1 cellular context compared by ENCODE assay signal in genomic region chr6:41100871-41101287, GRCh38.
A peak's percentile ranks its signal among the peaks of the same experiment; 100 is the strongest.
TF ChIP-seq lines count a peak whose summit lies in the region.

No MANE protein-coding gene starts in this region.

TF ChIP-seq in WTC11, 78 proteins besides CTCF, POLR2A, EP300 and RAD21 (continued from another document and continues in another):
- peak; percentile 72; the same call in 1 of the 2 replicates for TF ChIP-seq E2F1 (CRISPR knock-in tag; IDR thresholded peaks at IDR 0.05)
- no peak for TF ChIP-seq ATF6 (CRISPR knock-in tag; IDR thresholded peaks at IDR 0.05)
- no peak for TF ChIP-seq ATF1 (CRISPR knock-in tag; IDR thresholded peaks at IDR 0.05)
- TF ChIP-seq ZNF138 (CRISPR knock-in tag; conservative IDR thresholded peaks at IDR 0.05) = 0 out of 2 replicates have a peak, but pooled peaks have one; percentile 53
- TF ChIP-seq SMAD4 (CRISPR knock-in tag; IDR thresholded peaks at IDR 0.05) = no peak
- TF ChIP-seq, protein P1, sequence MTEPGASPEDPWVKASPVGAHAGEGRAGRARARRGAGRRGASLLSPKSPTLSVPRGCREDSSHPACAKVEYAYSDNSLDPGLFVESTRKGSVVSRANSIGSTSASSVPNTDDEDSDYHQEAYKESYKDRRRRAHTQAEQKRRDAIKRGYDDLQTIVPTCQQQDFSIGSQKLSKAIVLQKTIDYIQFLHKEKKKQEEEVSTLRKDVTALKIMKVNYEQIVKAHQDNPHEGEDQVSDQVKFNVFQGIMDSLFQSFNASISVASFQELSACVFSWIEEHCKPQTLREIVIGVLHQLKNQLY (CRISPR knock-in tag; IDR thresholded peaks at IDR 0.05) = no peak
- TF ChIP-seq, protein P2, sequence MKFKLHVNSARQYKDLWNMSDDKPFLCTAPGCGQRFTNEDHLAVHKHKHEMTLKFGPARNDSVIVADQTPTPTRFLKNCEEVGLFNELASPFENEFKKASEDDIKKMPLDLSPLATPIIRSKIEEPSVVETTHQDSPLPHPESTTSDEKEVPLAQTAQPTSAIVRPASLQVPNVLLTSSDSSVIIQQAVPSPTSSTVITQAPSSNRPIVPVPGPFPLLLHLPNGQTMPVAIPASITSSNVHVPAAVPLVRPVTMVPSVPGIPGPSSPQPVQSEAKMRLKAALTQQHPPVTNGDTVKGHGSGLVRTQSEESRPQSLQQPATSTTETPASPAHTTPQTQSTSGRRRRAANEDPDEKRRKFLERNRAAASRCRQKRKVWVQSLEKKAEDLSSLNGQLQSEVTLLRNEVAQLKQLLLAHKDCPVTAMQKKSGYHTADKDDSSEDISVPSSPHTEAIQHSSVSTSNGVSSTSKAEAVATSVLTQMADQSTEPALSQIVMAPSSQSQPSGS (CRISPR knock-in tag; IDR thresholded peaks at IDR 0.05; ENCODE audit: borderline replicate concordance, low read depth) = no peak
- no peak for TF ChIP-seq ZNF671 (CRISPR knock-in tag; IDR thresholded peaks at IDR 0.05)
- no peak for TF ChIP-seq PRRX2 (CRISPR knock-in tag; IDR thresholded peaks at IDR 0.05)
- TF ChIP-seq TEAD4 (CRISPR knock-in tag; IDR thresholded peaks at IDR 0.05) = no peak
- no peak for TF ChIP-seq AR (CRISPR knock-in tag; IDR thresholded peaks at IDR 0.05)
- TF ChIP-seq ZBTB21 (CRISPR knock-in tag; IDR thresholded peaks at IDR 0.05; ENCODE audit: borderline replicate concordance) = no peak
- TF ChIP-seq, protein P3, sequence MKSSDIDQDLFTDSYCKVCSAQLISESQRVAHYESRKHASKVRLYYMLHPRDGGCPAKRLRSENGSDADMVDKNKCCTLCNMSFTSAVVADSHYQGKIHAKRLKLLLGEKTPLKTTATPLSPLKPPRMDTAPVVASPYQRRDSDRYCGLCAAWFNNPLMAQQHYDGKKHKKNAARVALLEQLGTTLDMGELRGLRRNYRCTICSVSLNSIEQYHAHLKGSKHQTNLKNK (CRISPR knock-in tag; IDR thresholded peaks at IDR 0.05) = no peak
- no peak for TF ChIP-seq NFATC4 (CRISPR knock-in tag; IDR thresholded peaks at IDR 0.05)
- TF ChIP-seq ZNF423 (CRISPR knock-in tag; IDR thresholded peaks at IDR 0.05) = no peak
- TF ChIP-seq, protein P4, sequence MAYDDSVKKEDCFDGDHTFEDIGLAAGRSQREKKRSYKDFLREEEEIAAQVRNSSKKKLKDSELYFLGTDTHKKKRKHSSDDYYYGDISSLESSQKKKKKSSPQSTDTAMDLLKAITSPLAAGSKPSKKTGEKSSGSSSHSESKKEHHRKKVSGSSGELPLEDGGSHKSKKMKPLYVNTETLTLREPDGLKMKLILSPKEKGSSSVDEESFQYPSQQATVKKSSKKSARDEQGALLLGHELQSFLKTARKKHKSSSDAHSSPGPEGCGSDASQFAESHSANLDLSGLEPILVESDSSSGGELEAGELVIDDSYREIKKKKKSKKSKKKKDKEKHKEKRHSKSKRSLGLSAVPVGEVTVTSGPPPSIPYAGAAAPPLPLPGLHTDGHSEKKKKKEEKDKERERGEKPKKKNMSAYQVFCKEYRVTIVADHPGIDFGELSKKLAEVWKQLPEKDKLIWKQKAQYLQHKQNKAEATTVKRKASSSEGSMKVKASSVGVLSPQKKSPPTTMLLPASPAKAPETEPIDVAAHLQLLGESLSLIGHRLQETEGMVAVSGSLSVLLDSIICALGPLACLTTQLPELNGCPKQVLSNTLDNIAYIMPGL (CRISPR knock-in tag; IDR thresholded peaks at IDR 0.05) = peak; percentile 63; the same call in 1 of the 2 replicates
- TF ChIP-seq NR1H2 (CRISPR knock-in tag; IDR thresholded peaks at IDR 0.05) = no peak
- 0 out of 2 replicates have a peak, but pooled peaks have one; percentile 55 for TF ChIP-seq ETV6 (CRISPR knock-in tag; IDR thresholded peaks at IDR 0.05)
- 0 out of 2 replicates have a peak, but pooled peaks have one; percentile 34 for TF ChIP-seq SP1 (CRISPR knock-in tag; conservative IDR thresholded peaks at IDR 0.05)
- TF ChIP-seq, protein P5, sequence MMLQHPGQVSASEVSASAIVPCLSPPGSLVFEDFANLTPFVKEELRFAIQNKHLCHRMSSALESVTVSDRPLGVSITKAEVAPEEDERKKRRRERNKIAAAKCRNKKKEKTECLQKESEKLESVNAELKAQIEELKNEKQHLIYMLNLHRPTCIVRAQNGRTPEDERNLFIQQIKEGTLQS (CRISPR knock-in tag; conservative IDR thresholded peaks at IDR 0.05) = no peak
- TF ChIP-seq STAT6 (CRISPR knock-in tag; conservative IDR thresholded peaks at IDR 0.05; ENCODE audit: low read depth) = no peak
- no peak for TF ChIP-seq ZNF317 (CRISPR knock-in tag; IDR thresholded peaks at IDR 0.05; ENCODE audit: borderline replicate concordance, low read depth)
- TF ChIP-seq RORB (CRISPR knock-in tag; IDR thresholded peaks at IDR 0.05) = no peak
- TF ChIP-seq, protein P6, sequence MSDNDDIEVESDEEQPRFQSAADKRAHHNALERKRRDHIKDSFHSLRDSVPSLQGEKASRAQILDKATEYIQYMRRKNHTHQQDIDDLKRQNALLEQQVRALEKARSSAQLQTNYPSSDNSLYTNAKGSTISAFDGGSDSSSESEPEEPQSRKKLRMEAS (CRISPR knock-in tag; IDR thresholded peaks at IDR 0.05) = peak; percentile 97
- TF ChIP-seq SMAD3 (CRISPR knock-in tag; IDR thresholded peaks at IDR 0.05; ENCODE audit: borderline replicate concordance) = no peak
- TF ChIP-seq, protein P7, sequence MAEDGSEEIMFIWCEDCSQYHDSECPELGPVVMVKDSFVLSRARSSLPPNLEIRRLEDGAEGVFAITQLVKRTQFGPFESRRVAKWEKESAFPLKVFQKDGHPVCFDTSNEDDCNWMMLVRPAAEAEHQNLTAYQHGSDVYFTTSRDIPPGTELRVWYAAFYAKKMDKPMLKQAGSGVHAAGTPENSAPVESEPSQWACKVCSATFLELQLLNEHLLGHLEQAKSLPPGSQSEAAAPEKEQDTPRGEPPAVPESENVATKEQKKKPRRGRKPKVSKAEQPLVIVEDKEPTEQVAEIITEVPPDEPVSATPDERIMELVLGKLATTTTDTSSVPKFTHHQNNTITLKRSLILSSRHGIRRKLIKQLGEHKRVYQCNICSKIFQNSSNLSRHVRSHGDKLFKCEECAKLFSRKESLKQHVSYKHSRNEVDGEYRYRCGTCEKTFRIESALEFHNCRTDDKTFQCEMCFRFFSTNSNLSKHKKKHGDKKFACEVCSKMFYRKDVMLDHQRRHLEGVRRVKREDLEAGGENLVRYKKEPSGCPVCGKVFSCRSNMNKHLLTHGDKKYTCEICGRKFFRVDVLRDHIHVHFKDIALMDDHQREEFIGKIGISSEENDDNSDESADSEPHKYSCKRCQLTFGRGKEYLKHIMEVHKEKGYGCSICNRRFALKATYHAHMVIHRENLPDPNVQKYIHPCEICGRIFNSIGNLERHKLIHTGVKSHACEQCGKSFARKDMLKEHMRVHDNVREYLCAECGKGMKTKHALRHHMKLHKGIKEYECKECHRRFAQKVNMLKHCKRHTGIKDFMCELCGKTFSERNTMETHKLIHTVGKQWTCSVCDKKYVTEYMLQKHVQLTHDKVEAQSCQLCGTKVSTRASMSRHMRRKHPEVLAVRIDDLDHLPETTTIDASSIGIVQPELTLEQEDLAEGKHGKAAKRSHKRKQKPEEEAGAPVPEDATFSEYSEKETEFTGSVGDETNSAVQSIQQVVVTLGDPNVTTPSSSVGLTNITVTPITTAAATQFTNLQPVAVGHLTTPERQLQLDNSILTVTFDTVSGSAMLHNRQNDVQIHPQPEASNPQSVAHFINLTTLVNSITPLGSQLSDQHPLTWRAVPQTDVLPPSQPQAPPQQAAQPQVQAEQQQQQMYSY (CRISPR knock-in tag; IDR thresholded peaks at IDR 0.05) = no peak
- TF ChIP-seq AFF4 (CRISPR knock-in tag; IDR thresholded peaks at IDR 0.05; ENCODE audit: borderline replicate concordance) = no peak
- TF ChIP-seq ZNF263 (CRISPR knock-in tag; IDR thresholded peaks at IDR 0.05; ENCODE audit: low read depth) = no peak
- no peak for TF ChIP-seq ZNF121 (CRISPR knock-in tag; IDR thresholded peaks at IDR 0.05)
- TF ChIP-seq OVOL2 (CRISPR knock-in tag; IDR thresholded peaks at IDR 0.05; ENCODE audit: borderline replicate concordance) = no peak
- TF ChIP-seq NR3C1 (CRISPR knock-in tag; conservative IDR thresholded peaks at IDR 0.05; ENCODE audit: low read depth) = 0 out of 2 replicates have a peak, but pooled peaks have one; percentile 15
- TF ChIP-seq E2F5 (CRISPR knock-in tag; IDR thresholded peaks at IDR 0.05) = no peak
- TF ChIP-seq FOXP1 (CRISPR knock-in tag; IDR thresholded peaks at IDR 0.05; ENCODE audit: borderline replicate concordance) = peak; percentile 81; the same call in 1 of the 2 replicates
